In genomic region chr5:32708949-32709348, GRCh38 we compare ENCODE assay signal across 11 cellular contexts. TPM values are rescaled to one million over a fixed set of nuclear protein-coding genes. Genes with fewer than 3 reads are reported as not detected.
DNase-seq lines count a peak whose midpoint lies in the region; ATAC-seq, FAIRE-seq and TF ChIP-seq lines count a peak whose summit lies in the region.
"Had no signal": no experiment of that assay in that cellular context is flagged by ENCODE, and none has a peak within 500 bp of the region (broad histone marks: within the 10 kb centered on the region; RNA-seq: fewer than 3 reads in every experiment).

No MANE protein-coding gene starts in this region.

- H3K4me1 ChIP-seq in A549, result peaks cover 19% of the 10 kb centered on the region; the same call in 2 of the 3 replicates
- 0 out of 2 replicates have a peak, but pooled peaks cover 4% of the 10 kb centered on the region for H3K4me1 ChIP-seq in GM12878 (ENCODE audit: control insufficient read depth, insufficient read depth, low read length)
- peaks cover 7% of the 10 kb centered on the region for H3K4me1 ChIP-seq in CD4-positive, alpha-beta memory T cell (ENCODE audit: insufficient read depth, low read length)

- peaks cover 5 to 42% (median 35%) of the 10 kb centered on the region in 4 donors for H3K4me1 Mint-ChIP-seq in naive thymus-derived CD8-positive, alpha-beta T cell
- H3K4me1 Mint-ChIP-seq in CD4-positive, alpha-beta memory T cell, result peaks cover 10 to 35% (median 19%) of the 10 kb centered on the region in 4 donors

- H3K9me3 Mint-ChIP-seq in naive thymus-derived CD8-positive, alpha-beta T cell, result peaks cover 0 to 11% (median 0%) of the 10 kb centered on the region in 9 donors
- peaks cover 0 to 5% (median 3%) of the 10 kb centered on the region in 8 donors for H3K9me3 Mint-ChIP-seq in CD4-positive, alpha-beta memory T cell
- H3K9me3 Mint-ChIP-seq: activated B cell treated with CpG ODN at 0.5 μM for 24 hours; activated T-helper 17 cell treated with anti-CD3 and anti-CD28 coated beads, Interleukin-2, amount 50 U/mL, for 72 hours had no signal

- peaks cover 26 to 78% (median 46%) of the 10 kb centered on the region in 5 donors for H3K27me3 Mint-ChIP-seq in naive thymus-derived CD8-positive, alpha-beta T cell
- H3K27me3 Mint-ChIP-seq in CD4-positive, alpha-beta memory T cell, result peaks cover 31 to 40% of the 10 kb centered on the region in 2 donors

- intact Hi-C loops in GM12878 (cut with micrococcal nuclease; ENCODE audit: unreplicated experiment), result loop anchor here (1.0 to 10.0 kb wide), 4 partner anchors 143 to 714 kb away; no protein-coding TSS in a partner anchor
- intact Hi-C loops in CD4-positive, alpha-beta memory T cell (cut with micrococcal nuclease), result no loop called here

- no peak overlapping the region for H3K9ac ChIP-seq in GM12878 (ENCODE audit: control insufficient read depth, insufficient read depth, low read length)

- WGBS in A549 (ENCODE audit: missing lambda C conversion rate), result 93% methylated on average over 16 of the region's 16 CpGs
- 7% methylated on average over 14 of the region's 16 CpGs for WGBS in GM12878 (ENCODE audit: insufficient coverage, insufficient replicate concordance, low lambda C conversion rate, missing lambda C conversion rate)

- POLR2A ChIA-PET in A549 (lab: Yijun Ruan, JAX), result no interaction called here
- POLR2A ChIA-PET in GM12878 (lab: Charles Lee), result no interaction called here
- POLR2A ChIA-PET in naive thymus-derived CD8-positive, alpha-beta T cell (lab: Charles Lee), result interaction anchor here (0.7 kb wide), 1 partner anchor 210 kb away, joined by 3 read pairs; no protein-coding TSS in a partner anchor
- POLR2A ChIA-PET in CD4-positive, alpha-beta memory T cell (lab: Charles Lee; ENCODE audit: partially characterized antibody), result no interaction called here

- H2AFZ ChIP-seq in GM12878 (ENCODE audit: control insufficient read depth, low read depth, low read length), result no peak overlapping the region

- no peaks in the 10 kb centered on the region for H4K20me1 ChIP-seq in GM12878 (ENCODE audit: control insufficient read depth, insufficient read depth)

- H3K27me3 ChIP-seq in GM12878 (replicated peaks in 1 of 2; ENCODE audit: control insufficient read depth in 2 of 2, insufficient read depth in 2 of 2, low read length in 1 of 2), result peaks cover 12 to 32% of the 10 kb centered on the region in 2 experiments
- peaks cover 14% of the 10 kb centered on the region for H3K27me3 ChIP-seq in CD4-positive, alpha-beta memory T cell (ENCODE audit: insufficient read depth, low read length)

- peak overlapping the region in 1 of 2 experiments; percentile 91; a peak in 5 of 6 replicates for H3K27ac ChIP-seq in A549
- H3K27ac ChIP-seq in GM12878 (ENCODE audit: control insufficient read depth, insufficient read depth), result no peak overlapping the region
- H3K27ac ChIP-seq in CD4-positive, alpha-beta memory T cell (ENCODE audit: low read depth, low read length), result no peak overlapping the region

- H3K4me3 ChIP-seq in A549 (no peak overlapping the region), GM12878 (no peak overlapping the region)
- H3K4me3 ChIP-seq in CD4-positive, alpha-beta memory T cell (ENCODE audit: low read length in 2 of 2), result no peak overlapping the region

- DNase-seq in A549 (ENCODE audit: low read depth in 1 of 2, low spot score in 1 of 2) (no peak), GM20000 (ENCODE audit: low spot score) (peak; percentile 14), GM12878 (ENCODE audit: low read depth, low spot score) (no peak), AG08396 (ENCODE audit: low spot score) (no peak)
- DNase-seq in naive thymus-derived CD8-positive, alpha-beta T cell, result no peak
- DNase-seq in stimulated activated CD4-positive, alpha-beta T cell treated with anti-CD3 and anti-CD28 coated beads, Interleukin-2, amount 100 ng/mL, for 24 hours, result no peak
- no peak for DNase-seq in CD4-positive, alpha-beta memory T cell
- DNase-seq: activated B cell treated with CpG ODN at 0.5 μM for 24 hours had no signal

- no TSS peak for BruUV-seq in GM12878 (replicated peaks; lab: Mats Ljungman, UMichigan)

- ATAC-seq in A549 (no peak), GM12878 (peak; percentile 42), GM21390 (IDR thresholded peaks at IDR 0.05; ENCODE audit: unreplicated experiment) (no peak)
- no peak for ATAC-seq in naive thymus-derived CD8-positive, alpha-beta T cell

- no peaks in the 10 kb centered on the region for H3K36me3 ChIP-seq in GM12878 (ENCODE audit: control insufficient read depth in 2 of 2, insufficient read depth in 2 of 2, low read length in 1 of 2)
- H3K36me3 ChIP-seq in CD4-positive, alpha-beta memory T cell (ENCODE audit: insufficient read depth, low read length), result no peaks in the 10 kb centered on the region

- no peaks in the 10 kb centered on the region for H3K9me3 ChIP-seq in A549
- no peaks in the 10 kb centered on the region; the same call in 2 of the 3 replicates for H3K9me3 ChIP-seq in GM12878 (replicated peaks; ENCODE audit: control insufficient read depth, insufficient read depth, low read length)
- H3K9me3 ChIP-seq in CD4-positive, alpha-beta memory T cell (ENCODE audit: control insufficient read depth in 1 of 2, low read length in 2 of 2), result no peaks in the 10 kb centered on the region

- H3K79me2 ChIP-seq in GM12878 (ENCODE audit: control insufficient read depth, insufficient read depth, low read length), result no peaks in the 10 kb centered on the region

- no peak for TF ChIP-seq CTCF in A549 (IDR thresholded peaks at IDR 0.05)
- no peak for TF ChIP-seq CTCF in GM20000 (IDR thresholded peaks at IDR 0.05; ENCODE audit: extremely low read depth, missing control alignments)
- no peak for TF ChIP-seq CTCF in GM12878 (IDR thresholded peaks at IDR 0.05 in 2 of 3, conservative IDR thresholded peaks at IDR 0.05 in 1 of 3; ENCODE audit: control insufficient read depth in 2 of 3, extremely low read depth in 1 of 3, insufficient read depth in 1 of 3, low read depth in 3 of 3, low read length in 3 of 3)

- CTCF ChIA-PET in A549 (lab: Yijun Ruan, JAX) (interaction anchor here (0.6 to 4.2 kb wide), 23 partner anchors 17 to 1011 kb away, joined by 3 to 30 read pairs (median 4); no protein-coding TSS in a partner anchor), GM12878 (lab: Yijun Ruan, JAX) (interaction anchor here (0.7 to 2.2 kb wide), 4 partner anchors 20 to 715 kb away, joined by 3 to 6 read pairs (median 4); no protein-coding TSS in a partner anchor)
- CTCF ChIA-PET in CD4-positive, alpha-beta memory T cell (lab: Charles Lee; ENCODE audit: partially characterized antibody), result interaction anchor here (1.0 to 1.3 kb wide), 2 partner anchors 13 to 715 kb away, joined by 3 read pairs; no protein-coding TSS in a partner anchor

- peak overlapping the region in 8 of 10 donors; percentile 18 to 80 (median 72) for H3K4me3 Mint-ChIP-seq in naive thymus-derived CD8-positive, alpha-beta T cell
- H3K4me3 Mint-ChIP-seq in CD4-positive, alpha-beta memory T cell, result peak overlapping the region in 3 of 8 donors; percentile 54 to 85 (median 77)

- peaks cover 0 to 4% (median 0%) of the 10 kb centered on the region in 3 donors for H3K36me3 Mint-ChIP-seq in naive thymus-derived CD8-positive, alpha-beta T cell
- H3K36me3 Mint-ChIP-seq in CD4-positive, alpha-beta memory T cell, result no peaks in the 10 kb centered on the region

- TF ChIP-seq RAD21 in A549 (conservative IDR thresholded peaks at IDR 0.05 in 1 of 2, IDR thresholded peaks at IDR 0.05 in 1 of 2), result no peak
- no peak for TF ChIP-seq RAD21 in GM12878 (IDR thresholded peaks at IDR 0.05; ENCODE audit: insufficient read depth, low read depth, low read length)

- TF ChIP-seq POLR2A in A549 (IDR thresholded peaks at IDR 0.05; ENCODE audit: low read length), result no peak
- no peak for TF ChIP-seq POLR2A in GM12878 (IDR thresholded peaks at IDR 0.05; ENCODE audit: low read depth, low read length)

- RAD21 ChIA-PET in GM12878 (lab: Charles Lee; ENCODE audit: unreplicated experiment), result interaction anchor here (1.0 kb wide), 1 partner anchor 713 kb away, joined by 4 read pairs; no protein-coding TSS in a partner anchor

- FAIRE-seq in A549 (lab: Jason Lieb, UNC) (no peak), GM12878 (lab: Jason Lieb, UNC) (no peak)

- TF ChIP-seq EP300 in A549 (IDR thresholded peaks at IDR 0.05) (no peak), GM12878 (IDR thresholded peaks at IDR 0.05; ENCODE audit: borderline replicate concordance in 1 of 2, control insufficient read depth in 1 of 2, low read depth in 2 of 2, low read length in 2 of 2) (no peak)

- in situ Hi-C loops in GM12878 (cut with MboI), result no loop called here

- H3K4me2 ChIP-seq in A549 (peak overlapping the region; percentile 82; the same call in 1 of the 3 replicates), GM12878 (ENCODE audit: control insufficient read depth, insufficient read depth) (no peak overlapping the region)

- no peak overlapping the region for H3K27ac Mint-ChIP-seq in naive thymus-derived CD8-positive, alpha-beta T cell
- H3K27ac Mint-ChIP-seq in CD4-positive, alpha-beta memory T cell, result no peak overlapping the region
- H3K27ac Mint-ChIP-seq: activated B cell treated with CpG ODN at 0.5 μM for 24 hours; activated T-helper 17 cell treated with anti-CD3 and anti-CD28 coated beads, Interleukin-2, amount 50 U/mL, for 72 hours; progenitor cell of endocrine pancreas had no signal

- SMC1A ChIA-PET in GM12878 (lab: Charles Lee; ENCODE audit: uncharacterized antibody, unreplicated experiment), result interaction anchor here (0.7 to 1.4 kb wide), 2 partner anchors 438 to 625 kb away, joined by 3 to 4 read pairs; no protein-coding TSS in a partner anchor

RNA-seq across cellular contexts. Expression of gene NPR3, which starts 2.2 kb away (rescaled TPM):
- 18.6 and 18.9 TPM in 2 replicates for polyA plus RNA-seq in A549 (2011; rRNA removed)
- polyA plus RNA-seq in A549 (2012; cell fraction: cytosol; rRNA removed), result 8.6 and 10.1 TPM in 2 replicates
- polyA plus RNA-seq in A549 (2012; cell fraction: nucleus; rRNA removed), result 9.6 and 11.6 TPM in 2 replicates
- polyA plus RNA-seq in A549 (2017; fragmentation: RNase III; extraction: RNeasy Plus Mini Kit Qiagen cat#74134 plus additional on column Dnase treatment), result 16.4 to 18.0 TPM (median 18.0 TPM) in 3 replicates
- polyA minus RNA-seq in A549 (2011; rRNA and poly(A)+ RNA removed), result 29.0 and 29.8 TPM in 2 replicates
- 0.61 and 1.5 TPM in 2 replicates for total RNA-seq in GM12878 (2013; cell fraction: nucleolus; rRNA removed)
- total RNA-seq in GM12878 (2014; rRNA removed), result not detected in 2 replicates
- not detected in 2 replicates for total RNA-seq in GM12878 (2014; rRNA removed; fragmentation: Illumina TruSeq; extraction: Trizol)
- not detected in 2 replicates for total RNA-seq in GM12878 (2021)
- polyA plus RNA-seq in GM12878 (2011; ENCODE audit: low read depth), result not detected
- 0.36 and 0.37 TPM in 2 replicates for polyA plus RNA-seq in GM12878 (2011; rRNA removed)
- polyA plus RNA-seq in GM12878 (2011; cell fraction: cytosol; rRNA removed), result 0.08 and 0.13 TPM in 2 replicates
- 0.41 and 0.69 TPM in 2 replicates for polyA plus RNA-seq in GM12878 (2011; cell fraction: nucleus; rRNA removed)
- polyA plus RNA-seq in GM12878 (2012), result 0.04 and 0.31 TPM in 2 replicates
- polyA plus RNA-seq in GM12878 (2014; fragmentation: Illumina TruSeq; extraction: Trizol), result 0.01 TPM in 1 of 2 replicates, not detected in the other
- not detected for polyA plus RNA-seq in GM12878 (2014; fragmentation: Nextera tagmentation; extraction: Ambion mirVana)
- not detected in 2 replicates for polyA plus RNA-seq in GM12878 (2014; rRNA removed)
- polyA plus RNA-seq in GM12878 (2016; fragmentation: Nextera tagmentation; extraction: Ambion mirVana), result under 1 TPM in 1 of 2 experiments, not detected in 1; 0.14 TPM
- polyA minus RNA-seq in GM12878 (2011; rRNA and poly(A)+ RNA removed), result 0.29 and 0.62 TPM in 2 replicates
- polyA minus RNA-seq in GM12878 (2011; cell fraction: cytosol; rRNA and poly(A)+ RNA removed), result 0.52 TPM in 1 of 2 replicates, not detected in the other
- 0.60 and 0.86 TPM in 2 replicates for polyA minus RNA-seq in GM12878 (2011; cell fraction: nucleus; rRNA and poly(A)+ RNA removed)
- total RNA-seq in naive thymus-derived CD8-positive, alpha-beta T cell, result under 1 TPM in 1 of 2 experiments, not detected in 1; 0.08 TPM
- polyA plus RNA-seq in naive thymus-derived CD8-positive, alpha-beta T cell, result under 1 TPM in 1 of 3 donors, not detected in 2; 0.18 TPM
- total RNA-seq in CD4-positive, alpha-beta memory T cell, result under 1 TPM in 1 of 2 experiments, not detected in 1; 0.06 TPM
- not detected for polyA plus RNA-seq in CD4-positive, alpha-beta memory T cell
- total RNA-seq: activated B cell treated with CpG ODN at 0.5 μM for 24 hours had no signal

Comparison
In these comparisons a context has a peak if more than half of its experiments do, and no peak if none do; other contexts are left out.
1. RNA of gene NPR3, which starts 2.2 kb away (polyA plus RNA-seq): 8.6 to 18.9 TPM in A549; 0.01 to 0.69 TPM in GM12878, 0.18 TPM in naive thymus-derived CD8-positive, alpha-beta T cell and not detected in CD4-positive, alpha-beta memory T cell; every median in the first group is over 4 times any median in the second.